In genomic region chr12:7716391-7716790, GRCh38 we compare ENCODE assay signal across 10 cellular contexts. TPM values are rescaled to one million over a fixed set of nuclear protein-coding genes. Genes with fewer than 3 reads are reported as not detected.
A peak's percentile ranks its signal among the peaks of the same experiment; 100 is the strongest.
DNase-seq lines count a peak whose midpoint lies in the region; ATAC-seq, FAIRE-seq and TF ChIP-seq lines count a peak whose summit lies in the region.
"Had no signal": no experiment of that assay in that cellular context is flagged by ENCODE, and none has a peak within 500 bp of the region (broad histone marks: within the 10 kb centered on the region; RNA-seq: fewer than 3 reads in every experiment).

No MANE protein-coding gene starts in this region.

- no peaks in the 10 kb centered on the region for H3K4me1 Mint-ChIP-seq in activated T-helper 2 cell treated with anti-CD3 and anti-CD28 coated beads, Interferon-gamma antibody, Interleukin-2, Interleukin-4, amounts not matched to agents 10 μg/mL and 5 μg/mL and 100 μg/mL, durations not matched to agents 14 hours and 24 hours and 36 hours (ENCODE audit: low read depth)

- H3K36me3 ChIP-seq in DND-41 (ENCODE audit: insufficient read depth, low read length) (no peaks in the 10 kb centered on the region), HepG2 (replicated peaks in 1 of 2; ENCODE audit: control insufficient read depth in 1 of 2, insufficient read depth in 2 of 2, low read length in 2 of 2) (no peaks in the 10 kb centered on the region)
- H3K36me3 ChIP-seq: SJSA1 had no signal

- H3K4me3 Mint-ChIP-seq in activated T-helper 2 cell treated with anti-CD3 and anti-CD28 coated beads, Interferon-gamma antibody, Interleukin-2, Interleukin-4, amounts not matched to agents 10 μg/mL and 5 μg/mL and 100 μg/mL, durations not matched to agents 14 hours and 24 hours and 36 hours (ENCODE audit: low read depth), result no peak overlapping the region

- DNase-seq in DND-41 (no peak), HS-5 (ENCODE audit: low read depth) (peak; percentile 22), SK-MEL-5 (ENCODE audit: low read depth, low spot score) (peak; percentile 54), HepG2 (ENCODE audit: low spot score) (peak; percentile 55), retina (no peak)
- no peak for DNase-seq in activated T-helper 2 cell treated with anti-CD3 and anti-CD28 coated beads, Interferon-gamma antibody, Interleukin-2, Interleukin-4, amounts not matched to agents 10 μg/mL and 5 μg/mL and 100 μg/mL, durations not matched to agents 14 hours and 24 hours and 36 hours (ENCODE audit: low spot score)
- DNase-seq in stimulated activated naive CD4-positive, alpha-beta T cell treated with Interleukin-2 at 50 U/mL for 16 hours (lab: John Stamatoyannopoulos, UW), result no peak

- no peak overlapping the region for H3K4me3 ChIP-seq in DND-41 (ENCODE audit: low read depth in 1 of 2, low read length in 2 of 2)
- H3K4me3 ChIP-seq in HepG2 (replicated peaks in 1 of 3; ENCODE audit: insufficient read depth in 1 of 3, low read depth in 2 of 3, low read length in 3 of 3), result no peak overlapping the region
- H3K4me3 ChIP-seq: SJSA1 had no signal

- H3K9me3 ChIP-seq in DND-41 (ENCODE audit: insufficient read depth, low read length, severe bottlenecking) (no peaks in the 10 kb centered on the region), HepG2 (ENCODE audit: low read length) (no peaks in the 10 kb centered on the region)
- H3K9me3 ChIP-seq: SJSA1 had no signal

- H4K20me1 ChIP-seq in DND-41 (ENCODE audit: insufficient read depth, low read length) (no peaks in the 10 kb centered on the region), HepG2 (ENCODE audit: insufficient read depth, low read length) (no peaks in the 10 kb centered on the region)

- 0 out of 2 replicates have a peak, but pooled peaks have one; percentile 13 for TF ChIP-seq RAD21 in HepG2 (CRISPR knock-in tag; IDR thresholded peaks at IDR 0.05)

- no peaks in the 10 kb centered on the region for H3K36me3 Mint-ChIP-seq in activated T-helper 2 cell treated with anti-CD3 and anti-CD28 coated beads, Interferon-gamma antibody, Interleukin-2, Interleukin-4, amounts not matched to agents 10 μg/mL and 5 μg/mL and 100 μg/mL, durations not matched to agents 14 hours and 24 hours and 36 hours (ENCODE audit: low read depth)

- TF ChIP-seq CTCF in DND-41 (IDR thresholded peaks at IDR 0.05; ENCODE audit: borderline replicate concordance, extremely low read depth, low read length, poor library complexity, severe bottlenecking) (peak; percentile 23), HepG2 (CRISPR knock-in tag; IDR thresholded peaks at IDR 0.05) (peak; percentile 68)

- intact Hi-C loops in HepG2 (cut with micrococcal nuclease; ENCODE audit: unreplicated experiment), result loop anchor here (1.0 kb wide), 1 partner anchor 91 kb away; no protein-coding TSS in a partner anchor
- intact Hi-C loops in activated T-helper 2 cell treated with anti-CD3 and anti-CD28 coated beads, Interferon-gamma antibody, Interleukin-2, Interleukin-4, amounts not matched to agents 10 μg/mL and 5 μg/mL and 100 μg/mL, durations not matched to agents 14 hours and 24 hours and 36 hours (cut with micrococcal nuclease), result no loop called here

- CTCF ChIA-PET in HepG2 (lab: Yijun Ruan, JAX; ENCODE audit: low intra/inter-chr PET ratio, low total read pairs), result interaction anchor here (1.4 kb wide), 1 partner anchor 91 kb away, joined by 5 read pairs; no protein-coding TSS in a partner anchor

- ATAC-seq in DND-41 (ENCODE audit: insufficient read depth, low read depth), result no peak
- ATAC-seq in HepG2, result peak; percentile 81
- ATAC-seq in GM19463 (IDR thresholded peaks at IDR 0.05; ENCODE audit: unreplicated experiment), result no peak

- H3K27me3 ChIP-seq in DND-41 (ENCODE audit: insufficient read depth, low read length, poor library complexity) (no peaks in the 10 kb centered on the region), HepG2 (ENCODE audit: control insufficient read depth in 1 of 2, insufficient read depth in 2 of 2, low read length in 2 of 2) (no peaks in the 10 kb centered on the region; a peak in 1 of 5 replicates)
- H3K27me3 ChIP-seq: SJSA1 had no signal

- peaks cover 2% of the 10 kb centered on the region for H3K27me3 Mint-ChIP-seq in activated T-helper 2 cell treated with anti-CD3 and anti-CD28 coated beads, Interferon-gamma antibody, Interleukin-2, Interleukin-4, amounts not matched to agents 10 μg/mL and 5 μg/mL and 100 μg/mL, durations not matched to agents 14 hours and 24 hours and 36 hours (ENCODE audit: low read depth)

- no peak overlapping the region for H3K27ac Mint-ChIP-seq in activated T-helper 2 cell treated with anti-CD3 and anti-CD28 coated beads, Interferon-gamma antibody, Interleukin-2, Interleukin-4, amounts not matched to agents 10 μg/mL and 5 μg/mL and 100 μg/mL, durations not matched to agents 14 hours and 24 hours and 36 hours

- TF ChIP-seq EP300 in HepG2 (IDR thresholded peaks at IDR 0.05; ENCODE audit: low read depth in 2 of 2, low read length in 2 of 2) (no peak), HepG2 (CRISPR knock-in tag; IDR thresholded peaks at IDR 0.05; ENCODE audit: borderline replicate concordance) (no peak)

- POLR2A ChIA-PET in HepG2 (lab: Yijun Ruan, JAX), result no interaction called here

- FAIRE-seq in HepG2 (lab: Jason Lieb, UNC), result peak; percentile 54
- FAIRE-seq: endothelial cell of umbilical vein had no signal

- WGBS in HepG2 (ENCODE audit: low lambda C conversion rate), result 2% methylated on average over 5 of the region's 5 CpGs

- in situ Hi-C loops in SK-MEL-5 (cut with HindIII; ENCODE audit: low pct_unique_long_range_greater_than_20kb, low sequenced_read_pairs) (no loop called here), HepG2 (cut with HindIII; ENCODE audit: extremely low pct_ligation_motif_present, low pct_unique_long_range_greater_than_20kb) (loop anchor here (10.0 kb wide), 1 partner anchor 88 kb away; no protein-coding TSS in a partner anchor)

- H3K79me2 ChIP-seq in DND-41 (ENCODE audit: insufficient read depth, low read length) (no peaks in the 10 kb centered on the region), HepG2 (ENCODE audit: insufficient read depth, low read length) (no peaks in the 10 kb centered on the region)

- H3K4me1 ChIP-seq in DND-41 (ENCODE audit: insufficient read depth, low read length) (no peaks in the 10 kb centered on the region), HepG2 (ENCODE audit: insufficient read depth, low read length) (no peaks in the 10 kb centered on the region)
- H3K4me1 ChIP-seq: SJSA1 had no signal

- no peaks in the 10 kb centered on the region for H3K9me3 Mint-ChIP-seq in activated T-helper 2 cell treated with anti-CD3 and anti-CD28 coated beads, Interferon-gamma antibody, Interleukin-2, Interleukin-4, amounts not matched to agents 10 μg/mL and 5 μg/mL and 100 μg/mL, durations not matched to agents 14 hours and 24 hours and 36 hours

- no peak overlapping the region for H3K27ac ChIP-seq in DND-41 (ENCODE audit: low read length)
- no peak overlapping the region for H3K27ac ChIP-seq in HepG2 (ENCODE audit: extremely low read length, insufficient read depth, low read length)
- H3K27ac ChIP-seq: SJSA1 had no signal

- H3K4me2 ChIP-seq in DND-41 (ENCODE audit: insufficient read depth, low read length), result no peak overlapping the region
- H3K4me2 ChIP-seq in HepG2 (ENCODE audit: low read depth, low read length), result no peak overlapping the region

- H3K9ac ChIP-seq in DND-41 (ENCODE audit: low read depth, low read length), result no peak overlapping the region
- H3K9ac ChIP-seq in HepG2 (ENCODE audit: insufficient read depth, low read depth, low read length), result no peak overlapping the region

- BruUV-seq in HepG2 (replicated peaks; lab: Mats Ljungman, UMichigan), result no TSS peak

- H2AFZ ChIP-seq in DND-41 (ENCODE audit: low read depth, low read length) (no peak overlapping the region), HepG2 (ENCODE audit: low read length) (no peak overlapping the region)

- no peak for TF ChIP-seq POLR2A in HepG2 (IDR thresholded peaks at IDR 0.05; ENCODE audit: insufficient read depth in 1 of 2, low read depth in 2 of 2, low read length in 2 of 2)

RNA-seq across cellular contexts. Expression of gene DPPA3, which starts 5.2 kb away (rescaled TPM):
- not detected in 2 replicates for total RNA-seq in SK-MEL-5 (2014; rRNA removed; shearing (Covaris generic))
- not detected in 2 replicates for polyA plus RNA-seq in SK-MEL-5 (2015; cell fraction: cytosol; rRNA removed)
- polyA plus RNA-seq in SK-MEL-5 (2015; cell fraction: nucleus; rRNA removed), result not detected in 2 replicates
- not detected in 2 replicates for total RNA-seq in HepG2 (2016; rRNA removed; fragmentation: Illumina TruSeq; extraction: Trizol)
- not detected in 2 replicates for total RNA-seq in HepG2 (2016; cell fraction: cytosol; rRNA removed; fragmentation: Illumina TruSeq; extraction: Trizol; ENCODE audit: low read depth)
- not detected in 2 replicates for total RNA-seq in HepG2 (2016; cell fraction: insoluble cytoplasmic fraction; rRNA removed; fragmentation: Illumina TruSeq; extraction: Trizol)
- not detected in 2 replicates for total RNA-seq in HepG2 (2016; cell fraction: membrane; rRNA removed; fragmentation: Illumina TruSeq; extraction: Trizol)
- not detected in 2 replicates for total RNA-seq in HepG2 (2016; cell fraction: nucleus; rRNA removed; fragmentation: Illumina TruSeq; extraction: Trizol)
- polyA plus RNA-seq in HepG2 (2011; rRNA removed), result not detected in 2 replicates
- not detected in 2 replicates for polyA plus RNA-seq in HepG2 (2011; cell fraction: cytosol; rRNA removed)
- not detected in 2 replicates for polyA plus RNA-seq in HepG2 (2011; cell fraction: nucleus; rRNA removed)
- polyA plus RNA-seq in HepG2 (2012), result not detected in 2 replicates
- polyA plus RNA-seq in HepG2 (2016; cell fraction: cytosol; fragmentation: Illumina TruSeq; extraction: Trizol; ENCODE audit: low read depth), result not detected in 2 replicates
- polyA plus RNA-seq in HepG2 (2016; cell fraction: insoluble cytoplasmic fraction; fragmentation: Illumina TruSeq; extraction: Trizol; ENCODE audit: low read depth), result not detected in 2 replicates
- polyA plus RNA-seq in HepG2 (2016; cell fraction: membrane; fragmentation: Illumina TruSeq; extraction: Trizol; ENCODE audit: low read depth), result not detected in 2 replicates
- polyA plus RNA-seq in HepG2 (2016; cell fraction: nucleus; fragmentation: Illumina TruSeq; extraction: Trizol; ENCODE audit: insufficient read depth, low read depth), result not detected in 2 replicates
- polyA minus RNA-seq in HepG2 (2011; rRNA and poly(A)+ RNA removed; ENCODE audit: low replicate concordance), result not detected in 2 replicates
- polyA minus RNA-seq in HepG2 (2011; cell fraction: cytosol; rRNA and poly(A)+ RNA removed), result not detected in 2 replicates
- not detected in 2 replicates for polyA minus RNA-seq in HepG2 (2011; cell fraction: nucleus; rRNA and poly(A)+ RNA removed)
- total RNA-seq in activated T-helper 2 cell treated with anti-CD3 and anti-CD28 coated beads, Interferon-gamma antibody, Interleukin-2, Interleukin-4, amounts not matched to agents 10 μg/mL and 5 μg/mL and 100 μg/mL, durations not matched to agents 14 hours and 24 hours and 36 hours, result not detected in 2 replicates
- total RNA-seq: endothelial cell of umbilical vein, SJSA1 had no signal
- polyA plus RNA-seq: endothelial cell of umbilical vein had no signal

RNA-seq across cellular contexts. Expression of gene GDF3, which starts 20.8 kb away (rescaled TPM):
- not detected in 2 replicates for total RNA-seq in SK-MEL-5 (2014; rRNA removed; shearing (Covaris generic))
- not detected in 2 replicates for polyA plus RNA-seq in SK-MEL-5 (2015; cell fraction: cytosol; rRNA removed)
- polyA plus RNA-seq in SK-MEL-5 (2015; cell fraction: nucleus; rRNA removed), result not detected in 2 replicates
- total RNA-seq in HepG2 (2016; rRNA removed; fragmentation: Illumina TruSeq; extraction: Trizol), result not detected in 2 replicates
- total RNA-seq in HepG2 (2016; cell fraction: cytosol; rRNA removed; fragmentation: Illumina TruSeq; extraction: Trizol; ENCODE audit: low read depth), result not detected in 2 replicates
- not detected in 2 replicates for total RNA-seq in HepG2 (2016; cell fraction: insoluble cytoplasmic fraction; rRNA removed; fragmentation: Illumina TruSeq; extraction: Trizol)
- not detected in 2 replicates for total RNA-seq in HepG2 (2016; cell fraction: membrane; rRNA removed; fragmentation: Illumina TruSeq; extraction: Trizol)
- not detected in 2 replicates for total RNA-seq in HepG2 (2016; cell fraction: nucleus; rRNA removed; fragmentation: Illumina TruSeq; extraction: Trizol)
- polyA plus RNA-seq in HepG2 (2011; rRNA removed), result not detected in 2 replicates
- not detected in 2 replicates for polyA plus RNA-seq in HepG2 (2011; cell fraction: cytosol; rRNA removed)
- not detected in 2 replicates for polyA plus RNA-seq in HepG2 (2011; cell fraction: nucleus; rRNA removed)
- not detected in 2 replicates for polyA plus RNA-seq in HepG2 (2012)
- polyA plus RNA-seq in HepG2 (2016; cell fraction: cytosol; fragmentation: Illumina TruSeq; extraction: Trizol; ENCODE audit: low read depth), result not detected in 2 replicates
- not detected in 2 replicates for polyA plus RNA-seq in HepG2 (2016; cell fraction: insoluble cytoplasmic fraction; fragmentation: Illumina TruSeq; extraction: Trizol; ENCODE audit: low read depth)
- polyA plus RNA-seq in HepG2 (2016; cell fraction: membrane; fragmentation: Illumina TruSeq; extraction: Trizol; ENCODE audit: low read depth), result not detected in 2 replicates
- not detected in 2 replicates for polyA plus RNA-seq in HepG2 (2016; cell fraction: nucleus; fragmentation: Illumina TruSeq; extraction: Trizol; ENCODE audit: insufficient read depth, low read depth)
- polyA minus RNA-seq in HepG2 (2011; rRNA and poly(A)+ RNA removed; ENCODE audit: low replicate concordance), result not detected in 2 replicates
- polyA minus RNA-seq in HepG2 (2011; cell fraction: cytosol; rRNA and poly(A)+ RNA removed), result not detected in 2 replicates
- not detected in 2 replicates for polyA minus RNA-seq in HepG2 (2011; cell fraction: nucleus; rRNA and poly(A)+ RNA removed)
- not detected in 2 replicates for total RNA-seq in activated T-helper 2 cell treated with anti-CD3 and anti-CD28 coated beads, Interferon-gamma antibody, Interleukin-2, Interleukin-4, amounts not matched to agents 10 μg/mL and 5 μg/mL and 100 μg/mL, durations not matched to agents 14 hours and 24 hours and 36 hours
- total RNA-seq: SJSA1 had no signal

RNA-seq across cellular contexts. Expression of gene CLEC4C, which starts 30.8 kb away (rescaled TPM):
- not detected in 2 replicates for total RNA-seq in SK-MEL-5 (2014; rRNA removed; shearing (Covaris generic))
- not detected in 2 replicates for polyA plus RNA-seq in SK-MEL-5 (2015; cell fraction: cytosol; rRNA removed)
- not detected in 2 replicates for polyA plus RNA-seq in SK-MEL-5 (2015; cell fraction: nucleus; rRNA removed)
- total RNA-seq in HepG2 (2016; rRNA removed; fragmentation: Illumina TruSeq; extraction: Trizol), result not detected in 2 replicates
- total RNA-seq in HepG2 (2016; cell fraction: cytosol; rRNA removed; fragmentation: Illumina TruSeq; extraction: Trizol; ENCODE audit: low read depth), result not detected in 2 replicates
- total RNA-seq in HepG2 (2016; cell fraction: insoluble cytoplasmic fraction; rRNA removed; fragmentation: Illumina TruSeq; extraction: Trizol), result not detected in 2 replicates
- total RNA-seq in HepG2 (2016; cell fraction: membrane; rRNA removed; fragmentation: Illumina TruSeq; extraction: Trizol), result not detected in 2 replicates
- not detected in 2 replicates for total RNA-seq in HepG2 (2016; cell fraction: nucleus; rRNA removed; fragmentation: Illumina TruSeq; extraction: Trizol)
- not detected in 2 replicates for polyA plus RNA-seq in HepG2 (2011; rRNA removed)
- not detected in 2 replicates for polyA plus RNA-seq in HepG2 (2011; cell fraction: cytosol; rRNA removed)
- polyA plus RNA-seq in HepG2 (2011; cell fraction: nucleus; rRNA removed), result not detected in 2 replicates
- polyA plus RNA-seq in HepG2 (2012), result not detected in 2 replicates
- not detected in 2 replicates for polyA plus RNA-seq in HepG2 (2016; cell fraction: cytosol; fragmentation: Illumina TruSeq; extraction: Trizol; ENCODE audit: low read depth)
- polyA plus RNA-seq in HepG2 (2016; cell fraction: insoluble cytoplasmic fraction; fragmentation: Illumina TruSeq; extraction: Trizol; ENCODE audit: low read depth), result not detected in 2 replicates
- not detected in 2 replicates for polyA plus RNA-seq in HepG2 (2016; cell fraction: membrane; fragmentation: Illumina TruSeq; extraction: Trizol; ENCODE audit: low read depth)
- not detected in 2 replicates for polyA plus RNA-seq in HepG2 (2016; cell fraction: nucleus; fragmentation: Illumina TruSeq; extraction: Trizol; ENCODE audit: insufficient read depth, low read depth)
- polyA minus RNA-seq in HepG2 (2011; rRNA and poly(A)+ RNA removed; ENCODE audit: low replicate concordance), result not detected in 2 replicates
- not detected in 2 replicates for polyA minus RNA-seq in HepG2 (2011; cell fraction: cytosol; rRNA and poly(A)+ RNA removed)
- not detected in 2 replicates for polyA minus RNA-seq in HepG2 (2011; cell fraction: nucleus; rRNA and poly(A)+ RNA removed)
- total RNA-seq in activated T-helper 2 cell treated with anti-CD3 and anti-CD28 coated beads, Interferon-gamma antibody, Interleukin-2, Interleukin-4, amounts not matched to agents 10 μg/mL and 5 μg/mL and 100 μg/mL, durations not matched to agents 14 hours and 24 hours and 36 hours, result not detected in 2 replicates
- total RNA-seq: endothelial cell of umbilical vein, SJSA1 had no signal
- polyA plus RNA-seq: endothelial cell of umbilical vein had no signal

RNA-seq across cellular contexts. Expression of gene NANOGNB, which starts 48.6 kb away (rescaled TPM):
- not detected in 2 replicates for total RNA-seq in SK-MEL-5 (2014; rRNA removed; shearing (Covaris generic))
- not detected in 2 replicates for polyA plus RNA-seq in SK-MEL-5 (2015; cell fraction: cytosol; rRNA removed)
- polyA plus RNA-seq in SK-MEL-5 (2015; cell fraction: nucleus; rRNA removed), result not detected in 2 replicates
- total RNA-seq in HepG2 (2016; rRNA removed; fragmentation: Illumina TruSeq; extraction: Trizol), result not detected in 2 replicates
- total RNA-seq in HepG2 (2016; cell fraction: cytosol; rRNA removed; fragmentation: Illumina TruSeq; extraction: Trizol; ENCODE audit: low read depth), result not detected in 2 replicates
- total RNA-seq in HepG2 (2016; cell fraction: insoluble cytoplasmic fraction; rRNA removed; fragmentation: Illumina TruSeq; extraction: Trizol), result not detected in 2 replicates
- not detected in 2 replicates for total RNA-seq in HepG2 (2016; cell fraction: membrane; rRNA removed; fragmentation: Illumina TruSeq; extraction: Trizol)
- not detected in 2 replicates for total RNA-seq in HepG2 (2016; cell fraction: nucleus; rRNA removed; fragmentation: Illumina TruSeq; extraction: Trizol)
- polyA plus RNA-seq in HepG2 (2011; rRNA removed), result not detected in 2 replicates
- polyA plus RNA-seq in HepG2 (2011; cell fraction: cytosol; rRNA removed), result not detected in 2 replicates
- polyA plus RNA-seq in HepG2 (2011; cell fraction: nucleus; rRNA removed), result not detected in 2 replicates
- not detected in 2 replicates for polyA plus RNA-seq in HepG2 (2012)
- polyA plus RNA-seq in HepG2 (2016; cell fraction: cytosol; fragmentation: Illumina TruSeq; extraction: Trizol; ENCODE audit: low read depth), result not detected in 2 replicates
- not detected in 2 replicates for polyA plus RNA-seq in HepG2 (2016; cell fraction: insoluble cytoplasmic fraction; fragmentation: Illumina TruSeq; extraction: Trizol; ENCODE audit: low read depth)
- polyA plus RNA-seq in HepG2 (2016; cell fraction: membrane; fragmentation: Illumina TruSeq; extraction: Trizol; ENCODE audit: low read depth), result not detected in 2 replicates
- polyA plus RNA-seq in HepG2 (2016; cell fraction: nucleus; fragmentation: Illumina TruSeq; extraction: Trizol; ENCODE audit: insufficient read depth, low read depth), result not detected in 2 replicates
- not detected in 2 replicates for polyA minus RNA-seq in HepG2 (2011; rRNA and poly(A)+ RNA removed; ENCODE audit: low replicate concordance)
- polyA minus RNA-seq in HepG2 (2011; cell fraction: cytosol; rRNA and poly(A)+ RNA removed), result not detected in 2 replicates
- polyA minus RNA-seq in HepG2 (2011; cell fraction: nucleus; rRNA and poly(A)+ RNA removed), result not detected in 2 replicates
- total RNA-seq in activated T-helper 2 cell treated with anti-CD3 and anti-CD28 coated beads, Interferon-gamma antibody, Interleukin-2, Interleukin-4, amounts not matched to agents 10 μg/mL and 5 μg/mL and 100 μg/mL, durations not matched to agents 14 hours and 24 hours and 36 hours, result not detected in 2 replicates
- total RNA-seq: endothelial cell of umbilical vein, SJSA1 had no signal
- polyA plus RNA-seq: endothelial cell of umbilical vein had no signal

RNA-seq across cellular contexts. Expression of gene APOBEC1, which starts 50.7 kb away (rescaled TPM):
- not detected in 2 replicates for total RNA-seq in SK-MEL-5 (2014; rRNA removed; shearing (Covaris generic))
- not detected in 2 replicates for polyA plus RNA-seq in SK-MEL-5 (2015; cell fraction: cytosol; rRNA removed)
- not detected in 2 replicates for polyA plus RNA-seq in SK-MEL-5 (2015; cell fraction: nucleus; rRNA removed)
- not detected in 2 replicates for total RNA-seq in HepG2 (2016; rRNA removed; fragmentation: Illumina TruSeq; extraction: Trizol)
- not detected in 2 replicates for total RNA-seq in HepG2 (2016; cell fraction: cytosol; rRNA removed; fragmentation: Illumina TruSeq; extraction: Trizol; ENCODE audit: low read depth)
- total RNA-seq in HepG2 (2016; cell fraction: insoluble cytoplasmic fraction; rRNA removed; fragmentation: Illumina TruSeq; extraction: Trizol), result not detected in 2 replicates
- not detected in 2 replicates for total RNA-seq in HepG2 (2016; cell fraction: membrane; rRNA removed; fragmentation: Illumina TruSeq; extraction: Trizol)
- not detected in 2 replicates for total RNA-seq in HepG2 (2016; cell fraction: nucleus; rRNA removed; fragmentation: Illumina TruSeq; extraction: Trizol)
- polyA plus RNA-seq in HepG2 (2011; rRNA removed), result not detected in 2 replicates
- polyA plus RNA-seq in HepG2 (2011; cell fraction: cytosol; rRNA removed), result not detected in 2 replicates
- not detected in 2 replicates for polyA plus RNA-seq in HepG2 (2011; cell fraction: nucleus; rRNA removed)
- not detected in 2 replicates for polyA plus RNA-seq in HepG2 (2012)
- polyA plus RNA-seq in HepG2 (2016; cell fraction: cytosol; fragmentation: Illumina TruSeq; extraction: Trizol; ENCODE audit: low read depth), result not detected in 2 replicates
- polyA plus RNA-seq in HepG2 (2016; cell fraction: insoluble cytoplasmic fraction; fragmentation: Illumina TruSeq; extraction: Trizol; ENCODE audit: low read depth), result not detected in 2 replicates
- polyA plus RNA-seq in HepG2 (2016; cell fraction: membrane; fragmentation: Illumina TruSeq; extraction: Trizol; ENCODE audit: low read depth), result not detected in 2 replicates
- not detected in 2 replicates for polyA plus RNA-seq in HepG2 (2016; cell fraction: nucleus; fragmentation: Illumina TruSeq; extraction: Trizol; ENCODE audit: insufficient read depth, low read depth)
- polyA minus RNA-seq in HepG2 (2011; rRNA and poly(A)+ RNA removed; ENCODE audit: low replicate concordance), result not detected in 2 replicates
- polyA minus RNA-seq in HepG2 (2011; cell fraction: cytosol; rRNA and poly(A)+ RNA removed), result not detected in 2 replicates
- polyA minus RNA-seq in HepG2 (2011; cell fraction: nucleus; rRNA and poly(A)+ RNA removed), result not detected in 2 replicates
- total RNA-seq in activated T-helper 2 cell treated with anti-CD3 and anti-CD28 coated beads, Interferon-gamma antibody, Interleukin-2, Interleukin-4, amounts not matched to agents 10 μg/mL and 5 μg/mL and 100 μg/mL, durations not matched to agents 14 hours and 24 hours and 36 hours, result not detected in 2 replicates
- total RNA-seq: endothelial cell of umbilical vein, SJSA1 had no signal
- polyA plus RNA-seq: endothelial cell of umbilical vein had no signal

Comparison
In these comparisons a context has a peak if more than half of its experiments do, and no peak if none do; other contexts are left out.
1. DNase-seq: peak in HS-5 (single experiment), SK-MEL-5 (single experiment) and HepG2 (single experiment); none in DND-41 (single experiment), retina (single experiment), activated T-helper 2 cell treated with anti-CD3 and anti-CD28 coated beads, Interferon-gamma antibody, Interleukin-2, Interleukin-4, amounts not matched to agents 10 μg/mL and 5 μg/mL and 100 μg/mL, durations not matched to agents 14 hours and 24 hours and 36 hours (single experiment) and stimulated activated naive CD4-positive, alpha-beta T cell treated with Interleukin-2 at 50 U/mL for 16 hours (single experiment).